Comparison of ENCODE assay signal across 15 cellular contexts in genomic region chr6:5072440-5072839, GRCh38.
"Had no signal": no experiment of that assay in that cellular context is flagged by ENCODE, and none has a peak within 500 bp of the region (broad histone marks: within the 10 kb centered on the region; RNA-seq: fewer than 3 reads in every experiment).

No MANE protein-coding gene starts in this region.

- H3K4me3 ChIP-seq: spleen, tibial nerve had no signal

- H3K27me3 ChIP-seq: spleen, tibial nerve had no signal

- FAIRE-seq: astrocyte, endometrium, TTC549 had no signal

- H3K36me3 ChIP-seq: spleen, tibial nerve had no signal

- H3K27ac ChIP-seq: spleen, tibial nerve had no signal

- H3K4me1 ChIP-seq: tibial nerve had no signal

- ATAC-seq: esophagus mucosa; sciatic nerve; stimulated activated naive B cell treated with anti-CD40 and anti-IgM and Interleukin-4, amounts not matched to agents 10 μg/mL and 1 μg/mL and 100 μg/mL, for 72 hours; T-helper 17 cell had no signal

- DNase-seq: activated B cell treated with CpG ODN at 0.5 μM for 24 hours; activated gamma-delta T cell; hippocampal formation; mesendoderm; nephron progenitor cell; spleen; stimulated activated CD4-positive, alpha-beta T cell treated with anti-CD3 and anti-CD28 coated beads, Interleukin-1b, Interleukin-23, amount 100 ng/mL, for 48 hours; stimulated activated naive B cell treated with anti-CD40 and anti-IgM and Interleukin-4, amounts not matched to agents 10 μg/mL and 1 μg/mL and 100 μg/mL, for 72 hours; T-helper 17 cell had no signal
